In the genomic region with DNA sequence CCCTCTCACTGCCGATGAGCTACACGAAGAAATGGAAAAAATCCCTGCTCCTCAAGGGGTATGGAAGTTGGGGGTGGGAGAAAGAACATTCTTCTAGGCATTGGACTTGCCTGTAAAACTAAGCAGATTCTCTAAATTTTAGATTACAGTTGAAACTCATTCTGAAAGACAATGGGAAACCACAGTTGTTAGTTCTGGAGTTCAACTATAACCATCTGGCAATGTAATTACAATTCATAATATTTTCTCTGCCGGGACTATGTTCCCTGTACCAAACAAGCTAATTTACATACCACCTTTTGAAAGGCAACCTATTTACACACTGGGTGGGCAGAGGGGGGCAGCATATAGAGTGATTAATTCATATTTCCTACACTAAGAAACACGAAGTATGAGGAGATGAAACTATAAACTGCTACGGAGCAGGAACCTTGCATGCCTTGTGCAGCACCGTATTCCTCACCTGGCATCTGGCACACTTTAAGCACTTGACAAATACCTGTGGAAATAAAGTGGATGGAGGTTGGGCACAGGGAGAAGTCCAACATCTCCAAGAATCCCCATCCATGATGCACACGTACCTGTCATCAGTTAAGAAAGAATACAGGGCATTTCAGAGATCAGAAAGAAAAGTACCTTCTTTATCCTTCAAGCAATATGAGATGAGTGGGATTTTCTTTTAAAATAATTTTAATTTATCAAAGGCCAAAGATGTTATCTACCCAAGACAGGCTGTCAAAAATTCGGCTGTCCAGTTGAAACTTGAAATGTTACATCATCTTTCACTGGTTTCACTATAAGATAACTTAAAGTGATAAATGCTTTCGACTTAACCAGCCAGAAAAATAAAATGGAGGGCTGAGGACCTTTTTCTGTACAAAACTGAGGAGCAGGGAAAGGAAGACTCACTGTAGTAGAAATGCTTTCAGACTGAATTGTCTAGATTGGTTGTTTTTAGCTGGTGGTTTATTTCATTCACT, we compare ENCODE assay signal across 2 cellular contexts.
TF ChIP-seq lines count a peak whose summit lies in the region.

No MANE protein-coding gene starts in this region.

TF ChIP-seq in GM12891, 5 proteins besides CTCF, POLR2A, EP300 and RAD21 (continued from another document):
- TF ChIP-seq SPI1 (IDR thresholded peaks at IDR 0.05; ENCODE audit: low read depth, low read length) (no peak), POU2F2 (IDR thresholded peaks at IDR 0.05; ENCODE audit: low read depth, low read length) (no peak)

TF ChIP-seq in GM12878, 131 proteins besides CTCF, POLR2A, EP300 and RAD21 (continued from another document):
- TF ChIP-seq, protein P1, sequence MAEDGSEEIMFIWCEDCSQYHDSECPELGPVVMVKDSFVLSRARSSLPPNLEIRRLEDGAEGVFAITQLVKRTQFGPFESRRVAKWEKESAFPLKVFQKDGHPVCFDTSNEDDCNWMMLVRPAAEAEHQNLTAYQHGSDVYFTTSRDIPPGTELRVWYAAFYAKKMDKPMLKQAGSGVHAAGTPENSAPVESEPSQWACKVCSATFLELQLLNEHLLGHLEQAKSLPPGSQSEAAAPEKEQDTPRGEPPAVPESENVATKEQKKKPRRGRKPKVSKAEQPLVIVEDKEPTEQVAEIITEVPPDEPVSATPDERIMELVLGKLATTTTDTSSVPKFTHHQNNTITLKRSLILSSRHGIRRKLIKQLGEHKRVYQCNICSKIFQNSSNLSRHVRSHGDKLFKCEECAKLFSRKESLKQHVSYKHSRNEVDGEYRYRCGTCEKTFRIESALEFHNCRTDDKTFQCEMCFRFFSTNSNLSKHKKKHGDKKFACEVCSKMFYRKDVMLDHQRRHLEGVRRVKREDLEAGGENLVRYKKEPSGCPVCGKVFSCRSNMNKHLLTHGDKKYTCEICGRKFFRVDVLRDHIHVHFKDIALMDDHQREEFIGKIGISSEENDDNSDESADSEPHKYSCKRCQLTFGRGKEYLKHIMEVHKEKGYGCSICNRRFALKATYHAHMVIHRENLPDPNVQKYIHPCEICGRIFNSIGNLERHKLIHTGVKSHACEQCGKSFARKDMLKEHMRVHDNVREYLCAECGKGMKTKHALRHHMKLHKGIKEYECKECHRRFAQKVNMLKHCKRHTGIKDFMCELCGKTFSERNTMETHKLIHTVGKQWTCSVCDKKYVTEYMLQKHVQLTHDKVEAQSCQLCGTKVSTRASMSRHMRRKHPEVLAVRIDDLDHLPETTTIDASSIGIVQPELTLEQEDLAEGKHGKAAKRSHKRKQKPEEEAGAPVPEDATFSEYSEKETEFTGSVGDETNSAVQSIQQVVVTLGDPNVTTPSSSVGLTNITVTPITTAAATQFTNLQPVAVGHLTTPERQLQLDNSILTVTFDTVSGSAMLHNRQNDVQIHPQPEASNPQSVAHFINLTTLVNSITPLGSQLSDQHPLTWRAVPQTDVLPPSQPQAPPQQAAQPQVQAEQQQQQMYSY (CRISPR knock-in tag; IDR thresholded peaks at IDR 0.05): no peak
- TF ChIP-seq GABPA (IDR thresholded peaks at IDR 0.05; ENCODE audit: low read depth) (no peak), ASH2L (IDR thresholded peaks at IDR 0.05; ENCODE audit: borderline replicate concordance, low read depth) (no peak), JUNB (IDR thresholded peaks at IDR 0.05) (peak; percentile 55), FOXM1 (IDR thresholded peaks at IDR 0.05; ENCODE audit: low read depth, low read length) (0 out of 2 replicates have a peak, but pooled peaks have one; percentile 10)
- TF ChIP-seq, protein P2, sequence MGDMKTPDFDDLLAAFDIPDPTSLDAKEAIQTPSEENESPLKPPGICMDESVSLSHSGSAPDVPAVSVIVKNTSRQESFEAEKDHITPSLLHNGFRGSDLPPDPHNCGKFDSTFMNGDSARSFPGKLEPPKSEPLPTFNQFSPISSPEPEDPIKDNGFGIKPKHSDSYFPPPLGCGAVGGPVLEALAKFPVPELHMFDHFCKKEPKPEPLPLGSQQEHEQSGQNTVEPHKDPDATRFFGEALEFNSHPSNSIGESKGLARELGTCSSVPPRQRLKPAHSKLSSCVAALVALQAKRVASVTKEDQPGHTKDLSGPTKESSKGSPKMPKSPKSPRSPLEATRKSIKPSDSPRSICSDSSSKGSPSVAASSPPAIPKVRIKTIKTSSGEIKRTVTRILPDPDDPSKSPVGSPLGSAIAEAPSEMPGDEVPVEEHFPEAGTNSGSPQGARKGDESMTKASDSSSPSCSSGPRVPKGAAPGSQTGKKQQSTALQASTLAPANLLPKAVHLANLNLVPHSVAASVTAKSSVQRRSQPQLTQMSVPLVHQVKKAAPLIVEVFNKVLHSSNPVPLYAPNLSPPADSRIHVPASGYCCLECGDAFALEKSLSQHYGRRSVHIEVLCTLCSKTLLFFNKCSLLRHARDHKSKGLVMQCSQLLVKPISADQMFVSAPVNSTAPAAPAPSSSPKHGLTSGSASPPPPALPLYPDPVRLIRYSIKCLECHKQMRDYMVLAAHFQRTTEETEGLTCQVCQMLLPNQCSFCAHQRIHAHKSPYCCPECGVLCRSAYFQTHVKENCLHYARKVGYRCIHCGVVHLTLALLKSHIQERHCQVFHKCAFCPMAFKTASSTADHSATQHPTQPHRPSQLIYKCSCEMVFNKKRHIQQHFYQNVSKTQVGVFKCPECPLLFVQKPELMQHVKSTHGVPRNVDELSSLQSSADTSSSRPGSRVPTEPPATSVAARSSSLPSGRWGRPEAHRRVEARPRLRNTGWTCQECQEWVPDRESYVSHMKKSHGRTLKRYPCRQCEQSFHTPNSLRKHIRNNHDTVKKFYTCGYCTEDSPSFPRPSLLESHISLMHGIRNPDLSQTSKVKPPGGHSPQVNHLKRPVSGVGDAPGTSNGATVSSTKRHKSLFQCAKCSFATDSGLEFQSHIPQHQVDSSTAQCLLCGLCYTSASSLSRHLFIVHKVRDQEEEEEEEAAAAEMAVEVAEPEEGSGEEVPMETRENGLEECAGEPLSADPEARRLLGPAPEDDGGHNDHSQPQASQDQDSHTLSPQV (IDR thresholded peaks at IDR 0.05): no peak
- TF ChIP-seq, protein P3, sequence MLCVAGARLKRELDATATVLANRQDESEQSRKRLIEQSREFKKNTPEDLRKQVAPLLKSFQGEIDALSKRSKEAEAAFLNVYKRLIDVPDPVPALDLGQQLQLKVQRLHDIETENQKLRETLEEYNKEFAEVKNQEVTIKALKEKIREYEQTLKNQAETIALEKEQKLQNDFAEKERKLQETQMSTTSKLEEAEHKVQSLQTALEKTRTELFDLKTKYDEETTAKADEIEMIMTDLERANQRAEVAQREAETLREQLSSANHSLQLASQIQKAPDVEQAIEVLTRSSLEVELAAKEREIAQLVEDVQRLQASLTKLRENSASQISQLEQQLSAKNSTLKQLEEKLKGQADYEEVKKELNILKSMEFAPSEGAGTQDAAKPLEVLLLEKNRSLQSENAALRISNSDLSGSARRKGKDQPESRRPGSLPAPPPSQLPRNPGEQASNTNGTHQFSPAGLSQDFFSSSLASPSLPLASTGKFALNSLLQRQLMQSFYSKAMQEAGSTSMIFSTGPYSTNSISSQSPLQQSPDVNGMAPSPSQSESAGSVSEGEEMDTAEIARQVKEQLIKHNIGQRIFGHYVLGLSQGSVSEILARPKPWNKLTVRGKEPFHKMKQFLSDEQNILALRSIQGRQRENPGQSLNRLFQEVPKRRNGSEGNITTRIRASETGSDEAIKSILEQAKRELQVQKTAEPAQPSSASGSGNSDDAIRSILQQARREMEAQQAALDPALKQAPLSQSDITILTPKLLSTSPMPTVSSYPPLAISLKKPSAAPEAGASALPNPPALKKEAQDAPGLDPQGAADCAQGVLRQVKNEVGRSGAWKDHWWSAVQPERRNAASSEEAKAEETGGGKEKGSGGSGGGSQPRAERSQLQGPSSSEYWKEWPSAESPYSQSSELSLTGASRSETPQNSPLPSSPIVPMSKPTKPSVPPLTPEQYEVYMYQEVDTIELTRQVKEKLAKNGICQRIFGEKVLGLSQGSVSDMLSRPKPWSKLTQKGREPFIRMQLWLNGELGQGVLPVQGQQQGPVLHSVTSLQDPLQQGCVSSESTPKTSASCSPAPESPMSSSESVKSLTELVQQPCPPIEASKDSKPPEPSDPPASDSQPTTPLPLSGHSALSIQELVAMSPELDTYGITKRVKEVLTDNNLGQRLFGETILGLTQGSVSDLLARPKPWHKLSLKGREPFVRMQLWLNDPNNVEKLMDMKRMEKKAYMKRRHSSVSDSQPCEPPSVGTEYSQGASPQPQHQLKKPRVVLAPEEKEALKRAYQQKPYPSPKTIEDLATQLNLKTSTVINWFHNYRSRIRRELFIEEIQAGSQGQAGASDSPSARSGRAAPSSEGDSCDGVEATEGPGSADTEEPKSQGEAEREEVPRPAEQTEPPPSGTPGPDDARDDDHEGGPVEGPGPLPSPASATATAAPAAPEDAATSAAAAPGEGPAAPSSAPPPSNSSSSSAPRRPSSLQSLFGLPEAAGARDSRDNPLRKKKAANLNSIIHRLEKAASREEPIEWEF (IDR thresholded peaks at IDR 0.05; ENCODE audit: insufficient replicate concordance, low read depth, low read length): no peak
- TF ChIP-seq, protein P4, sequence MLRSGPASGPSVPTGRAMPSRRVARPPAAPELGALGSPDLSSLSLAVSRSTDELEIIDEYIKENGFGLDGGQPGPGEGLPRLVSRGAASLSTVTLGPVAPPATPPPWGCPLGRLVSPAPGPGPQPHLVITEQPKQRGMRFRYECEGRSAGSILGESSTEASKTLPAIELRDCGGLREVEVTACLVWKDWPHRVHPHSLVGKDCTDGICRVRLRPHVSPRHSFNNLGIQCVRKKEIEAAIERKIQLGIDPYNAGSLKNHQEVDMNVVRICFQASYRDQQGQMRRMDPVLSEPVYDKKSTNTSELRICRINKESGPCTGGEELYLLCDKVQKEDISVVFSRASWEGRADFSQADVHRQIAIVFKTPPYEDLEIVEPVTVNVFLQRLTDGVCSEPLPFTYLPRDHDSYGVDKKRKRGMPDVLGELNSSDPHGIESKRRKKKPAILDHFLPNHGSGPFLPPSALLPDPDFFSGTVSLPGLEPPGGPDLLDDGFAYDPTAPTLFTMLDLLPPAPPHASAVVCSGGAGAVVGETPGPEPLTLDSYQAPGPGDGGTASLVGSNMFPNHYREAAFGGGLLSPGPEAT (IDR thresholded peaks at IDR 0.05; ENCODE audit: low read depth): no peak
TF ChIP-seq in GM12878: peak in this region for 3.
